ENCODE assay signal across 13 cellular contexts in genomic region chr5:36300927-36301540, GRCh38. TPM values are rescaled to one million over a fixed set of nuclear protein-coding genes. Genes with fewer than 3 reads are reported as not detected.
A peak's percentile ranks its signal among the peaks of the same experiment; 100 is the strongest.
DNase-seq lines count a peak whose midpoint lies in the region; ATAC-seq and TF ChIP-seq lines count a peak whose summit lies in the region.
"Had no signal": no experiment of that assay in that cellular context is flagged by ENCODE, and none has a peak within 500 bp of the region (broad histone marks: within the 10 kb centered on the region; RNA-seq: fewer than 3 reads in every experiment).

No MANE protein-coding gene starts in this region.

- POLR2A ChIA-PET in PC-9 (lab: Charles Lee; ENCODE audit: unreplicated experiment): no interaction called here

- H2AFZ ChIP-seq in PC-9: no peak overlapping the region

- H3K27ac ChIP-seq in C4-2B (peak overlapping the region; percentile 61), PC-9 (no peak overlapping the region), rectal smooth muscle tissue (ENCODE audit: low read depth, low read length) (peak overlapping the region; percentile 75)

- CTCF ChIA-PET in PC-9 (lab: Charles Lee): interaction anchor here (0.6 to 1.2 kb wide), 4 partner anchors 35 to 222 kb away, joined by 5 to 19 read pairs (median 6); no protein-coding TSS in a partner anchor

- no peaks in the 10 kb centered on the region for H3K9me3 ChIP-seq in PC-9 (ENCODE audit: insufficient read depth, low read depth)

- no peaks in the 10 kb centered on the region for H4K20me1 ChIP-seq in PC-9 (ENCODE audit: insufficient read depth)

- DNase-seq in PC-9 (no peak), fibroblast of villous mesenchyme (ENCODE audit: low read depth) (no peak), germinal center (ENCODE audit: low spot score) (no peak)
- no peak for DNase-seq in stimulated activated CD4-positive, alpha-beta T cell treated with anti-CD3 and anti-CD28 coated beads, Interleukin-2, amount 100 ng/mL, for 24 hours
- DNase-seq: activated B cell treated with CpG ODN at 0.5 μM for 24 hours; stimulated activated naive CD4-positive, alpha-beta T cell had no signal

- H3K4me3 ChIP-seq in PC-9: no peak overlapping the region
- peak overlapping the region; percentile 26 for H3K4me3 ChIP-seq in fibroblast of villous mesenchyme (ENCODE audit: low read depth, low read length)
- peak overlapping the region; percentile 46 for H3K4me3 ChIP-seq in rectal smooth muscle tissue (ENCODE audit: low read length)

- H3K27me3 ChIP-seq in PC-9 (ENCODE audit: insufficient read depth, low read depth) (no peaks in the 10 kb centered on the region), rectal smooth muscle tissue (ENCODE audit: control insufficient read depth, insufficient read depth, low read length) (no peaks in the 10 kb centered on the region)

- TF ChIP-seq CTCF in C4-2B (conservative IDR thresholded peaks at IDR 0.05) (no peak), PC-9 (conservative IDR thresholded peaks at IDR 0.05) (no peak), fibroblast of villous mesenchyme (IDR thresholded peaks at IDR 0.05; ENCODE audit: insufficient read depth, low read depth, low read length) (no peak)

- no peak overlapping the region for H3K9ac ChIP-seq in rectal smooth muscle tissue (ENCODE audit: low read length)

- no peaks in the 10 kb centered on the region for H3K36me3 ChIP-seq in PC-9 (ENCODE audit: low read depth)
- no peaks in the 10 kb centered on the region for H3K36me3 ChIP-seq in rectal smooth muscle tissue (ENCODE audit: control insufficient read depth, insufficient read depth, low read length)

- H3K4me2 ChIP-seq in PC-9: peak overlapping the region; percentile 21; the same call in 1 of the 2 replicates

- intact Hi-C loops in PC-9 (cut with micrococcal nuclease; ENCODE audit: unreplicated experiment): no loop called here

- H3K4me1 ChIP-seq in PC-9 (replicated peaks; ENCODE audit: insufficient read depth): 0 out of 2 replicates have a peak, but pooled peaks cover 4% of the 10 kb centered on the region
- H3K4me1 ChIP-seq in rectal smooth muscle tissue (ENCODE audit: control insufficient read depth, insufficient read depth, low read length): peaks cover 14% of the 10 kb centered on the region

- H3K79me2 ChIP-seq in PC-9 (ENCODE audit: low read depth): no peaks in the 10 kb centered on the region

- no peak for ATAC-seq in HG02973 (IDR thresholded peaks at IDR 0.05; ENCODE audit: unreplicated experiment)
- no peak for ATAC-seq in GM19397 (IDR thresholded peaks at IDR 0.05; ENCODE audit: unreplicated experiment)
- ATAC-seq: naive thymus-derived CD4-positive, alpha-beta T cell had no signal

- no TSS peak for BruUV-seq in PC-9 (replicated peaks; lab: Mats Ljungman, UMichigan)

- 0 out of 2 replicates have a peak, but pooled peaks cover 4% of the 10 kb centered on the region for H3K9me2 ChIP-seq in PC-9 (ENCODE audit: insufficient read depth)

- H3F3A ChIP-seq in PC-9 (ENCODE audit: insufficient read depth, low read depth): no peaks in the 10 kb centered on the region

RNA-seq across cellular contexts. Expression of gene RANBP3L, which starts 0.7 kb away (rescaled TPM):
- not detected in 2 replicates for total RNA-seq in PC-9 (2021)
- 0.32 and 1.3 TPM in 2 replicates for total RNA-seq in fibroblast of villous mesenchyme
- total RNA-seq: activated T-helper 2 cell treated with anti-CD3 and anti-CD28 coated beads, Interferon-gamma antibody, Interleukin-2, Interleukin-4, amounts not matched to agents 10 μg/mL and 5 μg/mL and 100 μg/mL, durations not matched to agents 14 hours and 24 hours and 36 hours; B cell; naive thymus-derived CD4-positive, alpha-beta T cell had no signal

RNA-seq across cellular contexts. Expression of gene NADK2, which starts 59.3 kb away (rescaled TPM):
- total RNA-seq in PC-9 (2021): 43.7 and 55.7 TPM in 2 replicates
- 21.9 and 36.3 TPM in 2 replicates for total RNA-seq in fibroblast of villous mesenchyme
